In genomic region chr14:102363182-102363952, GRCh38 we compare ENCODE assay signal across 8 cellular contexts. TPM values are rescaled to one million over a fixed set of nuclear protein-coding genes. Genes with fewer than 3 reads are reported as not detected.
DNase-seq lines count a peak whose midpoint lies in the region; ATAC-seq and TF ChIP-seq lines count a peak whose summit lies in the region.

No MANE protein-coding gene starts in this region.

- TF ChIP-seq CTCF in RWPE2 (IDR thresholded peaks at IDR 0.05; ENCODE audit: poor library complexity, severe bottlenecking) (no peak), mammary epithelial cell (conservative IDR thresholded peaks at IDR 0.05 in 1 of 2, IDR thresholded peaks at IDR 0.05 in 1 of 2; ENCODE audit: extremely low read depth in 1 of 2, insufficient read depth in 1 of 2, low read depth in 1 of 2, low read length in 2 of 2) (no peak), spleen (IDR thresholded peaks at IDR 0.05 in 8 of 11, conservative IDR thresholded peaks at IDR 0.05 in 3 of 11) (no peak)

- TF ChIP-seq POLR2A in spleen (IDR thresholded peaks at IDR 0.05), result no peak

- ATAC-seq in GM18511 (IDR thresholded peaks at IDR 0.05; ENCODE audit: unreplicated experiment) (peak; percentile 32), HG03064 (IDR thresholded peaks at IDR 0.05; ENCODE audit: low read depth, unreplicated experiment) (peak; percentile 32), RWPE2 (ENCODE audit: low read depth) (peak; percentile 47)

- 3% methylated on average over 19 of the region's 53 CpGs for WGBS in mammary epithelial cell (ENCODE audit: low coverage, missing lambda C conversion rate)
- 4 to 13% (median 6%) methylated on average over 18 to 53 of the region's 53 CpGs for WGBS in spleen, 5 donors

- DNase-seq in RWPE2 (ENCODE audit: low spot score) (no peak), mammary epithelial cell (peak; percentile 67), iris pigment epithelial cell (ENCODE audit: low read depth) (peak; percentile 27), spleen (no peak), NCI-H1436 (lab: John Stamatoyannopoulos, UW) (no peak)

- dilution Hi-C loops in mammary epithelial cell (cut with HindIII; ENCODE audit: low sequenced_read_pairs), result no loop called here

- H2AFZ ChIP-seq in ACC112 (ENCODE audit: low read length, unreplicated experiment) (peak overlapping the region; percentile 90), mammary epithelial cell (ENCODE audit: low read depth, low read length) (peak overlapping the region; percentile 87)

- CTCF ChIA-PET in mammary epithelial cell (lab: Charles Lee; ENCODE audit: low non-redundant PET), result no interaction called here

- H3K36me3 ChIP-seq in ACC112 (ENCODE audit: insufficient read depth, low read length) (no peaks in the 10 kb centered on the region), RWPE2 (ENCODE audit: low read depth) (peaks cover 13% of the 10 kb centered on the region), mammary epithelial cell (ENCODE audit: insufficient read depth, low read length) (peaks cover 3% of the 10 kb centered on the region), spleen (peaks cover 0 to 20% (median 8%) of the 10 kb centered on the region in 6 donors)

- peak overlapping the region; percentile 79 for H3K9ac ChIP-seq in mammary epithelial cell (ENCODE audit: insufficient read depth, low read length)

- peak overlapping the region; percentile 86 for H3K4me2 ChIP-seq in mammary epithelial cell (ENCODE audit: insufficient read depth, low read depth, low read length)

- peaks cover 18% of the 10 kb centered on the region for H3K4me1 ChIP-seq in ACC112 (ENCODE audit: control insufficient read depth, insufficient read depth, low read length, unreplicated experiment)
- H3K4me1 ChIP-seq in RWPE2 (ENCODE audit: insufficient read depth, poor library complexity, severe bottlenecking), result peaks cover 7% of the 10 kb centered on the region
- H3K4me1 ChIP-seq in mammary epithelial cell (ENCODE audit: insufficient read depth, low read length), result peaks cover 14% of the 10 kb centered on the region
- peaks cover 19 to 51% (median 35%) of the 10 kb centered on the region in 6 donors for H3K4me1 ChIP-seq in spleen

- BruUV-seq in mammary epithelial cell (replicated peaks; lab: Mats Ljungman, UMichigan), result no TSS peak

- H3K27me3 ChIP-seq in ACC112 (ENCODE audit: insufficient read depth, low read length) (no peaks in the 10 kb centered on the region), RWPE2 (ENCODE audit: insufficient read depth, poor library complexity, severe bottlenecking) (no peaks in the 10 kb centered on the region), mammary epithelial cell (ENCODE audit: insufficient read depth, low read length) (no peaks in the 10 kb centered on the region), spleen (replicated peaks in 1 of 7) (no peaks in the 10 kb centered on the region)

- in situ Hi-C loops in mammary epithelial cell (cut with MboI; ENCODE audit: low sequenced_read_pairs in 2 of 2), result no loop called here

- no peaks in the 10 kb centered on the region for H4K20me1 ChIP-seq in mammary epithelial cell (ENCODE audit: insufficient read depth, low read length)

- H3K79me2 ChIP-seq in ACC112 (ENCODE audit: control insufficient read depth, insufficient read depth, low read length, unreplicated experiment) (peaks cover 48% of the 10 kb centered on the region), mammary epithelial cell (ENCODE audit: insufficient read depth, low read length) (peaks cover 76% of the 10 kb centered on the region)

- H3K27ac ChIP-seq in ACC112 (ENCODE audit: low read depth, low read length) (peak overlapping the region; percentile 73), RWPE2 (ENCODE audit: poor library complexity, severe bottlenecking) (peak overlapping the region; percentile 61), mammary epithelial cell (ENCODE audit: insufficient read depth, low read depth, low read length) (peak overlapping the region; percentile 68), spleen (peak overlapping the region; percentile 87 to 99 (median 93))

- intact Hi-C loops in mammary epithelial cell (cut with micrococcal nuclease), result loop anchor here (5.0 kb wide), 1 partner anchor 154 kb away; no protein-coding TSS in a partner anchor
- intact Hi-C loops in spleen (cut with DNase I; ENCODE audit: low total_unique reads), result no loop called here

- H3K4me3 ChIP-seq in ACC112 (ENCODE audit: low read depth, low read length), result peak overlapping the region; percentile 87
- H3K4me3 ChIP-seq in RWPE2 (ENCODE audit: severe bottlenecking), result peak overlapping the region; percentile 74
- H3K4me3 ChIP-seq in mammary epithelial cell (replicated peaks in 1 of 3; ENCODE audit: insufficient read depth in 1 of 3, low read depth in 2 of 3, low read length in 3 of 3), result peak overlapping the region; percentile 85 to 92 (median 88)
- peak overlapping the region; percentile 63 to 94 (median 90) for H3K4me3 ChIP-seq in spleen

- H3K9me3 ChIP-seq in RWPE2 (ENCODE audit: severe bottlenecking) (no peaks in the 10 kb centered on the region), mammary epithelial cell (replicated peaks; ENCODE audit: insufficient read depth, low read length) (no peaks in the 10 kb centered on the region), spleen (no peaks in the 10 kb centered on the region)

RNA-seq across cellular contexts. Expression of gene TECPR2, which starts 0.6 kb away (rescaled TPM):
- total RNA-seq in mammary epithelial cell, result 10 to 100 TPM; 26.3 to 27.5 TPM
- 6.3 TPM for polyA plus RNA-seq in mammary epithelial cell
- polyA minus RNA-seq in mammary epithelial cell, result 17.8 TPM
- total RNA-seq in spleen, result 10 to 100 TPM; 23.7 to 46.6 (median 30.3) TPM
- polyA plus RNA-seq in spleen, result 1 to 10 TPM; 1.1 to 5.0 (median 1.2) TPM

RNA-seq across cellular contexts. Expression of gene CINP, which starts 0.7 kb away (rescaled TPM):
- total RNA-seq in mammary epithelial cell (10 to 100 TPM; 36.0 to 44.8 TPM), spleen (10 to 100 TPM; 22.8 to 39.5 (median 29.3) TPM)
- polyA plus RNA-seq in mammary epithelial cell (56.7 TPM), spleen (10 to 100 TPM; 23.9 to 35.2 (median 28.8) TPM)
- 21.6 TPM for polyA minus RNA-seq in mammary epithelial cell

RNA-seq across cellular contexts. Expression of gene ZNF839, which starts 43.8 kb away (rescaled TPM):
- total RNA-seq in mammary epithelial cell, result 10 to 100 TPM; 12.0 to 14.1 TPM
- polyA plus RNA-seq in mammary epithelial cell, result 8.3 TPM
- polyA minus RNA-seq in mammary epithelial cell, result 17.3 TPM
- 10 to 100 TPM; 12.9 to 22.5 (median 17.2) TPM for total RNA-seq in spleen
- polyA plus RNA-seq in spleen, result 10 to 100 TPM; 10.3 to 28.5 (median 18.6) TPM

RNA-seq across cellular contexts. Expression of gene MOK, which starts 58.4 kb away (rescaled TPM):
- total RNA-seq in mammary epithelial cell, result 10 to 100 TPM; 41.6 to 49.0 TPM
- 38.3 TPM for polyA plus RNA-seq in mammary epithelial cell
- polyA minus RNA-seq in mammary epithelial cell, result 9.1 TPM
- total RNA-seq in spleen, result 10 to 100 TPM in 4 of 7 donors, 1 to 10 TPM in 3; 4.7 to 12.2 (median 10.2) TPM
- 10 to 100 TPM in 1 of 3 donors, 1 to 10 TPM in 2; 4.1 to 11.7 (median 9.6) TPM for polyA plus RNA-seq in spleen

Comparison
In these comparisons a context has a peak if more than half of its experiments do, and no peak if none do; other contexts are left out.
1. DNase-seq: peak in mammary epithelial cell (single experiment) and iris pigment epithelial cell (single experiment); none in RWPE2 (single experiment), spleen (single experiment) and NCI-H1436 (single experiment).
2. Peak in every context shown above with its lines, with median percentiles within 50 percentile points of each other: H3K27ac ChIP-seq, H3K4me3 ChIP-seq and ATAC-seq.